ENCODE assay signal across 7 cellular contexts in genomic region chr7:516606-517456, GRCh38. TPM values are rescaled to one million over a fixed set of nuclear protein-coding genes. Genes with fewer than 3 reads are reported as not detected.
DNase-seq lines count a peak whose midpoint lies in the region; ATAC-seq and TF ChIP-seq lines count a peak whose summit lies in the region.

No MANE protein-coding gene starts in this region.

- H3K9me3 ChIP-seq in H9 (ENCODE audit: control insufficient read depth, low read depth, low read length): no peaks in the 10 kb centered on the region
- H3K9me3 ChIP-seq in gastroesophageal sphincter: no peaks in the 10 kb centered on the region
- H3K9me3 ChIP-seq in psoas muscle: no peaks in the 10 kb centered on the region

- H3K27ac ChIP-seq in H9 (ENCODE audit: insufficient read length, low read depth, low read length): no peak overlapping the region
- peak overlapping the region; percentile 94 for H3K27ac ChIP-seq in VCaP
- H3K27ac ChIP-seq in gastroesophageal sphincter: peak overlapping the region; percentile 72 to 98 (median 96)
- H3K27ac ChIP-seq in psoas muscle: peak overlapping the region; percentile 92

- no peak overlapping the region for H4K5ac ChIP-seq in H9 (ENCODE audit: insufficient read length, low read depth, low read length)

- H3K4me3 ChIP-seq in gastroesophageal sphincter (peak overlapping the region; percentile 53 to 77), psoas muscle (peak overlapping the region; percentile 94)

- H2AFZ ChIP-seq in H9 (ENCODE audit: low read length): no peak overlapping the region

- peaks cover 35 to 41% of the 10 kb centered on the region in 2 experiments for H3K4me1 Mint-ChIP-seq in H9

- TF ChIP-seq CTCF in H9 (conservative IDR thresholded peaks at IDR 0.05): no peak
- no peak for TF ChIP-seq CTCF in VCaP (conservative IDR thresholded peaks at IDR 0.05)
- TF ChIP-seq CTCF in gastroesophageal sphincter (IDR thresholded peaks at IDR 0.05): no peak
- peak; percentile 6 for TF ChIP-seq CTCF in psoas muscle (IDR thresholded peaks at IDR 0.05)

- no peak overlapping the region for H2BK5ac ChIP-seq in H9 (ENCODE audit: insufficient read length, low read length)

- no peak overlapping the region for H3K14ac ChIP-seq in H9 (ENCODE audit: insufficient read depth, low read length)

- H3K4me1 ChIP-seq in H9 (ENCODE audit: insufficient read depth, low read length) (peaks cover 8% of the 10 kb centered on the region; the same call in 1 of the 2 replicates), gastroesophageal sphincter (peaks cover 0 to 88% (median 34%) of the 10 kb centered on the region in 3 donors), psoas muscle (peaks cover 42% of the 10 kb centered on the region)

- no peak overlapping the region for H3K4ac ChIP-seq in H9 (ENCODE audit: low read depth, low read length)

- intact Hi-C loops in psoas muscle (cut with DNase I): loop anchor here (5.0 kb wide), 2 partner anchors 75 to 185 kb away; no protein-coding TSS in a partner anchor

- TF ChIP-seq POLR2A in gastroesophageal sphincter (IDR thresholded peaks at IDR 0.05): peak; percentile 26 to 58

- peak overlapping the region; percentile 48 for H3K4me2 ChIP-seq in H9 (ENCODE audit: insufficient read depth, insufficient read length, low read length)

- DNase-seq in H9 (no peak), psoas muscle (peak; percentile 80 to 89), T-helper 9 cell (no peak)

- no peak overlapping the region for H3K9ac ChIP-seq in H9 (ENCODE audit: extremely low read depth, insufficient read length, low read length)

- H3K18ac ChIP-seq in H9 (ENCODE audit: insufficient read length, low read depth, low read length): no peak overlapping the region

- peaks cover 29% of the 10 kb centered on the region for H3K23me2 ChIP-seq in H9 (ENCODE audit: insufficient read length, low read depth, low read length, poor library complexity, severe bottlenecking)

- H3K4me3 Mint-ChIP-seq in H9: peak overlapping the region; percentile 58 to 77

- H3K36me3 ChIP-seq in gastroesophageal sphincter: peaks cover 0 to 8% of the 10 kb centered on the region in 2 donors
- peaks cover 0 to 5% of the 10 kb centered on the region in 2 donors for H3K36me3 ChIP-seq in psoas muscle (ENCODE audit: insufficient read depth in 1 of 2, low read depth in 1 of 2)

- no peak overlapping the region for H3K23ac ChIP-seq in H9 (ENCODE audit: insufficient read length, low read depth, low read length)

- no peak for TF ChIP-seq EP300 in gastroesophageal sphincter (IDR thresholded peaks at IDR 0.05)

- peaks cover 42% of the 10 kb centered on the region for H3K27me3 Mint-ChIP-seq in H9 (ENCODE audit: low read depth)

- H2BK12ac ChIP-seq in H9 (ENCODE audit: insufficient read length, low read depth, low read length): no peak overlapping the region

- ATAC-seq in gastroesophageal sphincter: peak; percentile 17
- peak; percentile 29 to 56 (median 50) for ATAC-seq in psoas muscle
- ATAC-seq in HG03025 (IDR thresholded peaks at IDR 0.05; ENCODE audit: low FRiP score, unreplicated experiment): no peak
- ATAC-seq in HG03520 (IDR thresholded peaks at IDR 0.05; ENCODE audit: unreplicated experiment): no peak

- H3K27ac Mint-ChIP-seq in H9: 0 out of 7 replicates have a peak overlapping the region, but pooled peaks of 1 of the 3 experiments have one; percentile 86

- no peaks in the 10 kb centered on the region for H4K20me1 ChIP-seq in H9 (ENCODE audit: control insufficient read depth, insufficient read depth, insufficient read length)

- H3K56ac ChIP-seq in H9 (ENCODE audit: insufficient read length, low read depth, low read length): no peak overlapping the region

- H3K27me3 ChIP-seq in H9 (ENCODE audit: insufficient read depth, low read length) (peaks cover 13% of the 10 kb centered on the region; the same call in 1 of the 2 replicates), gastroesophageal sphincter (peaks cover 13% of the 10 kb centered on the region), psoas muscle (ENCODE audit: insufficient read depth in 3 of 3, low read length in 2 of 3) (peaks cover 0 to 8% (median 0%) of the 10 kb centered on the region in 3 donors)

- H3K79me2 ChIP-seq in H9 (ENCODE audit: insufficient read depth, low read length): peaks cover 6% of the 10 kb centered on the region; the same call in 1 of the 2 replicates

- H3K79me1 ChIP-seq in H9 (ENCODE audit: insufficient read depth, low read depth, low read length, poor library complexity, severe bottlenecking): peaks cover 5% of the 10 kb centered on the region

- no peak overlapping the region for H4K91ac ChIP-seq in H9 (ENCODE audit: insufficient read length, low read depth, low read length)

- no peak overlapping the region for H2BK20ac ChIP-seq in H9 (ENCODE audit: low read depth, low read length, poor library complexity, severe bottlenecking)

- H3T11ph ChIP-seq in H9 (ENCODE audit: low read length): no peak overlapping the region

- H4K8ac ChIP-seq in H9 (replicated peaks; ENCODE audit: insufficient read length, low read depth, low read length): no peak overlapping the region

- peaks cover 0 to 6% (median 0%) of the 10 kb centered on the region in 3 experiments; a peak in 5 of 7 replicates for H3K36me3 Mint-ChIP-seq in H9 (ENCODE audit: insufficient read depth in 1 of 3, low read depth in 3 of 3)

- no peak overlapping the region for H2AK5ac ChIP-seq in H9 (ENCODE audit: insufficient read length, low read length)

- H2BK15ac ChIP-seq in H9 (ENCODE audit: low read depth, low read length): no peak overlapping the region

- no CpG with 5 or more reads among the region's 83 CpGs for WGBS in H9 (ENCODE audit: extremely low coverage, insufficient read length, low lambda C conversion rate)
- WGBS in gastroesophageal sphincter (ENCODE audit: low coverage in 1 of 2), 2 donors: 0% methylated on average over 1 of the region's 83 CpGs; no CpG with 5 or more reads in 1 of the 2 donors
- 3 to 6% (median 3%) methylated on average over 62 to 83 of the region's 83 CpGs for WGBS in psoas muscle, 3 donors

- no peaks in the 10 kb centered on the region; a peak in 1 of 5 replicates for H3K9me3 Mint-ChIP-seq in H9

- no peak overlapping the region for H2BK120ac ChIP-seq in H9 (ENCODE audit: low read depth, low read length, poor library complexity, severe bottlenecking)

RNA-seq across cellular contexts. Expression of gene PDGFA, which starts 2.8 kb away (rescaled TPM):
- total RNA-seq in H9 (2021) (34.3 and 35.8 TPM in 2 replicates), gastroesophageal sphincter (100 to 1,000 TPM in 2 of 4 donors, 10 to 100 TPM in 2; 66.0 to 162 (median 120) TPM), psoas muscle (10 to 100 TPM; 13.9 to 30.4 (median 19.2) TPM)
- 10 to 100 TPM in 2 of 3 donors, 1 to 10 TPM in 1; 9.1 to 24.4 (median 15.3) TPM for polyA plus RNA-seq in psoas muscle

Comparison
In these comparisons a context has a peak if more than half of its experiments do, and no peak if none do; other contexts are left out.
1. DNase-seq: peak in psoas muscle (2 of 2); none in H9 (single experiment) and T-helper 9 cell (single experiment).
2. ATAC-seq: peak in gastroesophageal sphincter (single experiment) and psoas muscle (4 of 4); none in HG03025 (single experiment) and HG03520 (single experiment).